1 cellular context compared by ENCODE assay signal in the genomic region with DNA sequence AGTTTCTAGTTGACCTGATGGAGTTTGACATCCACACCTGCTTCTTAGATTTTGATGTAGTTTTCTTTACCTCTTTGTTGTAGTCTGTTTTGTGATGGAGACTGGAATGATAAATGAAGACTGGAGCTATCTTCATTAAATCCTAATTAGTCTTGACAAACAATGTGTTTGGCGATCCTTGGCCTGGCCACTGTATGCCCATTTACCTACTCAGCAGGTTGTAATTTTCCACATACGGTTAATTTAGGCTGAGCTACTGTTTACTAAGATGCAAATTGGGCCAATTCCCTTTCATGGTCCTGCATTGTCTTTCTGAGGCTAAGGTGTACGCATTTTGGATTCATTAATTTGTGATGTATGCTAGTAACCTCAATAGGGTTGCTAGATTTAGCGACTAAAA.
TF ChIP-seq lines count a peak whose summit lies in the region.

A gene with protein sequence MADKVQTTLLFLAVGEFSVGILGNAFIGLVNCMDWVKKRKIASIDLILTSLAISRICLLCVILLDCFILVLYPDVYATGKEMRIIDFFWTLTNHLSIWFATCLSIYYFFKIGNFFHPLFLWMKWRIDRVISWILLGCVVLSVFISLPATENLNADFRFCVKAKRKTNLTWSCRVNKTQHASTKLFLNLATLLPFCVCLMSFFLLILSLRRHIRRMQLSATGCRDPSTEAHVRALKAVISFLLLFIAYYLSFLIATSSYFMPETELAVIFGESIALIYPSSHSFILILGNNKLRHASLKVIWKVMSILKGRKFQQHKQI (minus strand): TSS at position 41 of the 400 bp plus-strand sequence. CDS start 57 bp downstream, outside the sequence.

TF ChIP-seq in GM23338, 12 proteins besides CTCF, POLR2A, EP300 and RAD21:
- TF ChIP-seq, protein P1, sequence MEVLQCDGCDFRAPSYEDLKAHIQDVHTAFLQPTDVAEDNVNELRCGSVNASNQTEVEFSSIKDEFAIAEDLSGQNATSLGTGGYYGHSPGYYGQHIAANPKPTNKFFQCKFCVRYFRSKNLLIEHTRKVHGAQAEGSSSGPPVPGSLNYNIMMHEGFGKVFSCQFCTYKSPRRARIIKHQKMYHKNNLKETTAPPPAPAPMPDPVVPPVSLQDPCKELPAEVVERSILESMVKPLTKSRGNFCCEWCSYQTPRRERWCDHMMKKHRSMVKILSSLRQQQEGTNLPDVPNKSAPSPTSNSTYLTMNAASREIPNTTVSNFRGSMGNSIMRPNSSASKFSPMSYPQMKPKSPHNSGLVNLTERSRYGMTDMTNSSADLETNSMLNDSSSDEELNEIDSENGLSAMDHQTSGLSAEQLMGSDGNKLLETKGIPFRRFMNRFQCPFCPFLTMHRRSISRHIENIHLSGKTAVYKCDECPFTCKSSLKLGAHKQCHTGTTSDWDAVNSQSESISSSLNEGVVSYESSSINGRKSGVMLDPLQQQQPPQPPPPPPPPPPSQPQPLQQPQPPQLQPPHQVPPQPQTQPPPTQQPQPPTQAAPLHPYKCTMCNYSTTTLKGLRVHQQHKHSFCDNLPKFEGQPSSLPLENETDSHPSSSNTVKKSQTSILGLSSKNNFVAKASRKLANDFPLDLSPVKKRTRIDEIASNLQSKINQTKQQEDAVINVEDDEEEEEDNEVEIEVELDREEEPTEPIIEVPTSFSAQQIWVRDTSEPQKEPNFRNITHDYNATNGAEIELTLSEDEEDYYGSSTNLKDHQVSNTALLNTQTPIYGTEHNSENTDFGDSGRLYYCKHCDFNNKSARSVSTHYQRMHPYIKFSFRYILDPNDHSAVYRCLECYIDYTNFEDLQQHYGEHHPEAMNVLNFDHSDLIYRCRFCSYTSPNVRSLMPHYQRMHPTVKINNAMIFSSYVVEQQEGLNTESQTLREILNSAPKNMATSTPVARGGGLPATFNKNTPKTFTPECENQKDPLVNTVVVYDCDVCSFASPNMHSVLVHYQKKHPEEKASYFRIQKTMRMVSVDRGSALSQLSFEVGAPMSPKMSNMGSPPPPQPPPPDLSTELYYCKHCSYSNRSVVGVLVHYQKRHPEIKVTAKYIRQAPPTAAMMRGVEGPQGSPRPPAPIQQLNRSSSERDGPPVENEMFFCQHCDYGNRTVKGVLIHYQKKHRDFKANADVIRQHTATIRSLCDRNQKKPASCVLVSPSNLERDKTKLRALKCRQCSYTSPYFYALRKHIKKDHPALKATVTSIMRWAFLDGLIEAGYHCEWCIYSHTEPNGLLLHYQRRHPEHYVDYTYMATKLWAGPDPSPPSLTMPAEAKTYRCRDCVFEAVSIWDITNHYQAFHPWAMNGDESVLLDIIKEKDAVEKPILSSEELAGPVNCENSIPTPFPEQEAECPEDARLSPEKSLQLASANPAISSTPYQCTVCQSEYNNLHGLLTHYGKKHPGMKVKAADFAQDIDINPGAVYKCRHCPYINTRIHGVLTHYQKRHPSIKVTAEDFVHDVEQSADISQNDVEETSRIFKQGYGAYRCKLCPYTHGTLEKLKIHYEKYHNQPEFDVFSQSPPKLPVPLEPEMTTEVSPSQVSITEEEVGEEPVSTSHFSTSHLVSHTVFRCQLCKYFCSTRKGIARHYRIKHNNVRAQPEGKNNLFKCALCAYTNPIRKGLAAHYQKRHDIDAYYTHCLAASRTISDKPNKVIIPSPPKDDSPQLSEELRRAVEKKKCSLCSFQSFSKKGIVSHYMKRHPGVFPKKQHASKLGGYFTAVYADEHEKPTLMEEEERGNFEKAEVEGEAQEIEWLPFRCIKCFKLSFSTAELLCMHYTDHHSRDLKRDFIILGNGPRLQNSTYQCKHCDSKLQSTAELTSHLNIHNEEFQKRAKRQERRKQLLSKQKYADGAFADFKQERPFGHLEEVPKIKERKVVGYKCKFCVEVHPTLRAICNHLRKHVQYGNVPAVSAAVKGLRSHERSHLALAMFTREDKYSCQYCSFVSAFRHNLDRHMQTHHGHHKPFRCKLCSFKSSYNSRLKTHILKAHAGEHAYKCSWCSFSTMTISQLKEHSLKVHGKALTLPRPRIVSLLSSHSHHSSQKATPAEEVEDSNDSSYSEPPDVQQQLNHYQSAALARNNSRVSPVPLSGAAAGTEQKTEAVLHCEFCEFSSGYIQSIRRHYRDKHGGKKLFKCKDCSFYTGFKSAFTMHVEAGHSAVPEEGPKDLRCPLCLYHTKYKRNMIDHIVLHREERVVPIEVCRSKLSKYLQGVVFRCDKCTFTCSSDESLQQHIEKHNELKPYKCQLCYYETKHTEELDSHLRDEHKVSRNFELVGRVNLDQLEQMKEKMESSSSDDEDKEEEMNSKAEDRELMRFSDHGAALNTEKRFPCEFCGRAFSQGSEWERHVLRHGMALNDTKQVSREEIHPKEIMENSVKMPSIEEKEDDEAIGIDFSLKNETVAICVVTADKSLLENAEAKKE (CRISPR knock-in tag; IDR thresholded peaks at IDR 0.05): no peak
- TF ChIP-seq STAT1 (IDR thresholded peaks at IDR 0.05; ENCODE audit: unreplicated experiment) (no peak), CREB1 (CRISPR knock-in tag; IDR thresholded peaks at IDR 0.05; ENCODE audit: low read depth) (no peak), ZNF331 (CRISPR knock-in tag; IDR thresholded peaks at IDR 0.05; ENCODE audit: low read depth) (no peak), ZNF114 (CRISPR knock-in tag; IDR thresholded peaks at IDR 0.05) (no peak), EZH2 (IDR thresholded peaks at IDR 0.05; ENCODE audit: low read depth, unreplicated experiment) (no peak), JUNB (IDR thresholded peaks at IDR 0.05; ENCODE audit: unreplicated experiment) (no peak), POLR2AphosphoS5 (IDR thresholded peaks at IDR 0.05; ENCODE audit: low read depth) (no peak), NANOG (IDR thresholded peaks at IDR 0.05; ENCODE audit: borderline replicate concordance) (no peak), EZH2phosphoT487 (IDR thresholded peaks at IDR 0.05; ENCODE audit: unreplicated experiment) (no peak)
- TF ChIP-seq, protein P2, sequence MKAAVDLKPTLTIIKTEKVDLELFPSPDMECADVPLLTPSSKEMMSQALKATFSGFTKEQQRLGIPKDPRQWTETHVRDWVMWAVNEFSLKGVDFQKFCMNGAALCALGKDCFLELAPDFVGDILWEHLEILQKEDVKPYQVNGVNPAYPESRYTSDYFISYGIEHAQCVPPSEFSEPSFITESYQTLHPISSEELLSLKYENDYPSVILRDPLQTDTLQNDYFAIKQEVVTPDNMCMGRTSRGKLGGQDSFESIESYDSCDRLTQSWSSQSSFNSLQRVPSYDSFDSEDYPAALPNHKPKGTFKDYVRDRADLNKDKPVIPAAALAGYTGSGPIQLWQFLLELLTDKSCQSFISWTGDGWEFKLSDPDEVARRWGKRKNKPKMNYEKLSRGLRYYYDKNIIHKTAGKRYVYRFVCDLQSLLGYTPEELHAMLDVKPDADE (IDR thresholded peaks at IDR 0.05): no peak
- TF ChIP-seq, protein P3, sequence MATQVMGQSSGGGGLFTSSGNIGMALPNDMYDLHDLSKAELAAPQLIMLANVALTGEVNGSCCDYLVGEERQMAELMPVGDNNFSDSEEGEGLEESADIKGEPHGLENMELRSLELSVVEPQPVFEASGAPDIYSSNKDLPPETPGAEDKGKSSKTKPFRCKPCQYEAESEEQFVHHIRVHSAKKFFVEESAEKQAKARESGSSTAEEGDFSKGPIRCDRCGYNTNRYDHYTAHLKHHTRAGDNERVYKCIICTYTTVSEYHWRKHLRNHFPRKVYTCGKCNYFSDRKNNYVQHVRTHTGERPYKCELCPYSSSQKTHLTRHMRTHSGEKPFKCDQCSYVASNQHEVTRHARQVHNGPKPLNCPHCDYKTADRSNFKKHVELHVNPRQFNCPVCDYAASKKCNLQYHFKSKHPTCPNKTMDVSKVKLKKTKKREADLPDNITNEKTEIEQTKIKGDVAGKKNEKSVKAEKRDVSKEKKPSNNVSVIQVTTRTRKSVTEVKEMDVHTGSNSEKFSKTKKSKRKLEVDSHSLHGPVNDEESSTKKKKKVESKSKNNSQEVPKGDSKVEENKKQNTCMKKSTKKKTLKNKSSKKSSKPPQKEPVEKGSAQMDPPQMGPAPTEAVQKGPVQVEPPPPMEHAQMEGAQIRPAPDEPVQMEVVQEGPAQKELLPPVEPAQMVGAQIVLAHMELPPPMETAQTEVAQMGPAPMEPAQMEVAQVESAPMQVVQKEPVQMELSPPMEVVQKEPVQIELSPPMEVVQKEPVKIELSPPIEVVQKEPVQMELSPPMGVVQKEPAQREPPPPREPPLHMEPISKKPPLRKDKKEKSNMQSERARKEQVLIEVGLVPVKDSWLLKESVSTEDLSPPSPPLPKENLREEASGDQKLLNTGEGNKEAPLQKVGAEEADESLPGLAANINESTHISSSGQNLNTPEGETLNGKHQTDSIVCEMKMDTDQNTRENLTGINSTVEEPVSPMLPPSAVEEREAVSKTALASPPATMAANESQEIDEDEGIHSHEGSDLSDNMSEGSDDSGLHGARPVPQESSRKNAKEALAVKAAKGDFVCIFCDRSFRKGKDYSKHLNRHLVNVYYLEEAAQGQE (IDR thresholded peaks at IDR 0.05; ENCODE audit: unreplicated experiment): no peak
